Comparison of ENCODE assay signal across 8 cellular contexts in the genomic region with DNA sequence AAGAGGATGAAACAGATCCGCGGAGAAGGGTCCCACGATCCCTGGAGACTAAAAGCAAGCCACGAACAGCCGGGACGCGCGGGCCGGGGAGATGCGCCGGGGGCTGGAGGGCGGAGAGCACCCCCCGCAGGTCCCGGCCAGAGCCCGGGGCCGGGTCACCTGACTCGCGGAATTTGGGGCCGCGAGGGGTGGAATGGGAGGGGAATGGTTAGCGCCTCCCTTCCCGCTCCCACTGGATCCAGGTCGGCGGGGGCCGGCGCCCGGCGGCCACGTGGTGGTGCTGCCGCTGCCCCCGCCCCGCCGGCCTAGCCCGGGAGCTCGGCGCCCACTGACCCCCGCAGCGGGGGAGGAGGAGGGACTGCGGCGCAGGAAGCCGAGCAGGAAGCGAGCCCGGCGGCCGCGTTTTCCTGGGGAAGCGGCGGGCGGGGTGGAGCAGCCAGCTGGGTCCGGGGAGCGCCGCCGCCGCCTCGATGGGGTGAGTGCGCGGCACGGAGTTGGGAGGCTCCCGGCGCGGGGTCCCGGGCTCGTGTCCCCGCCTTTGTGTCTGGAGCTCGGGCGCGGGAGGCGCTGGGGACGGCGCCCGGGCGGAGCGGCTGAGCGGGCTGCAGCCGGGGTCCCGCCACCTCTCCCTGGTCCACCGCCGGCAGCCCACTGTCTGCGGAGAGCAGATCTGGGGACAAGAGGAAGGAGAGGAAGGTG. TPM values are rescaled to one million over a fixed set of nuclear protein-coding genes. Genes with fewer than 3 reads are reported as not detected.
DNase-seq lines count a peak whose midpoint lies in the region; ATAC-seq and TF ChIP-seq lines count a peak whose summit lies in the region.

Gene RAI14, plus strand, starts transcription at position 328 of the 699 bp plus-strand sequence. CDS start 30,592 bp downstream, outside the sequence.

- peak within 1 kb of the TSS; percentile 69 for H3K4me3 Mint-ChIP-seq in Caco-2 (ENCODE audit: unreplicated experiment)

- no TSS peak for BruUV-seq in Caco-2 (replicated peaks; lab: Mats Ljungman, UMichigan)

- H3K4me3 ChIP-seq in Caco-2 (ENCODE audit: low read depth, low read length) (peak within 1 kb of the TSS; percentile 94), iPS-18c (ENCODE audit: insufficient read depth, low read depth, low read length) (peak within 1 kb of the TSS; percentile 87)

- peaks cover 12% of the 10 kb centered on the region; the same call in 1 of the 2 replicates for H3K4me1 ChIP-seq in Caco-2

- TF ChIP-seq CTCF in Caco-2 (IDR thresholded peaks at IDR 0.05; ENCODE audit: insufficient read depth in 1 of 2, low read depth in 1 of 2, low read length in 1 of 2, severe bottlenecking in 1 of 2, unreplicated experiment in 1 of 2), result no peak

- no peaks in the 10 kb centered on the region for H3K27me3 Mint-ChIP-seq in Caco-2 (ENCODE audit: insufficient read depth, unreplicated experiment)

- H3K27me3 ChIP-seq in Caco-2 (replicated peaks; ENCODE audit: control insufficient read depth, insufficient read depth, low read length), result no peaks in the 10 kb centered on the region

- peak within 1 kb of the TSS; percentile 48 for H3K27ac Mint-ChIP-seq in Caco-2 (ENCODE audit: unreplicated experiment)

- no peaks in the 10 kb centered on the region for H3K36me3 ChIP-seq in Caco-2 (ENCODE audit: control insufficient read depth, insufficient read depth, low read length)

- peaks cover 7% of the 10 kb centered on the region for H3K36me3 Mint-ChIP-seq in Caco-2 (ENCODE audit: insufficient read depth, unreplicated experiment)

- no peaks in the 10 kb centered on the region for H3K9me3 Mint-ChIP-seq in Caco-2 (ENCODE audit: unreplicated experiment)

- CTCF ChIA-PET in Caco-2 (lab: Charles Lee), result interaction anchor here (0.5 to 1.1 kb wide), 6 partner anchors 29 to 245 kb away, joined by 3 to 8 read pairs (median 4); no protein-coding TSS in a partner anchor

- POLR2A ChIA-PET in Caco-2 (lab: Charles Lee), result interaction anchor here (0.6 to 1.2 kb wide), 4 partner anchors 31 to 259 kb away, joined by 3 to 15 read pairs (median 3); partner anchors contain the start of gene BRIX1

- H3K9me3 ChIP-seq in Caco-2 (no peaks in the 10 kb centered on the region), iPS-18c (ENCODE audit: control insufficient read depth, insufficient read depth, low read length) (no peaks in the 10 kb centered on the region)

- intact Hi-C loops in Caco-2 (cut with micrococcal nuclease; ENCODE audit: unreplicated experiment), result loop anchor here (1.0 to 5.0 kb wide), 6 partner anchors 31 to 243 kb away; partner anchors contain the start of gene TTC23L

- peak; percentile 90 to 93 for DNase-seq in Caco-2
- DNase-seq in HT-29 (ENCODE audit: low spot score), result peak; percentile 77
- DNase-seq in SW480 (ENCODE audit: low spot score), result peak; percentile 58
- DNase-seq in central memory CD4-positive, alpha-beta T cell, result peak; percentile 13
- DNase-seq in retina, result peak; percentile 84
- DNase-seq in GM19238 (ENCODE audit: insufficient read length, low spot score), result no peak

- H3K4me1 Mint-ChIP-seq in Caco-2 (ENCODE audit: low read depth, unreplicated experiment), result peaks cover 14% of the 10 kb centered on the region

- no peak for ATAC-seq in GM18909 (IDR thresholded peaks at IDR 0.05; ENCODE audit: poor library complexity, unreplicated experiment)

RNA-seq across cellular contexts. Expression of gene RAI14, which starts in this region (rescaled TPM):
- 71.5 and 73.9 TPM in 2 replicates for total RNA-seq in Caco-2 (2022)
- total RNA-seq in HT-29 (2014; rRNA removed; shearing (Covaris generic)), result 27.2 and 36.3 TPM in 2 replicates
